ENCODE assay signal across 19 cellular contexts in the genomic region with DNA sequence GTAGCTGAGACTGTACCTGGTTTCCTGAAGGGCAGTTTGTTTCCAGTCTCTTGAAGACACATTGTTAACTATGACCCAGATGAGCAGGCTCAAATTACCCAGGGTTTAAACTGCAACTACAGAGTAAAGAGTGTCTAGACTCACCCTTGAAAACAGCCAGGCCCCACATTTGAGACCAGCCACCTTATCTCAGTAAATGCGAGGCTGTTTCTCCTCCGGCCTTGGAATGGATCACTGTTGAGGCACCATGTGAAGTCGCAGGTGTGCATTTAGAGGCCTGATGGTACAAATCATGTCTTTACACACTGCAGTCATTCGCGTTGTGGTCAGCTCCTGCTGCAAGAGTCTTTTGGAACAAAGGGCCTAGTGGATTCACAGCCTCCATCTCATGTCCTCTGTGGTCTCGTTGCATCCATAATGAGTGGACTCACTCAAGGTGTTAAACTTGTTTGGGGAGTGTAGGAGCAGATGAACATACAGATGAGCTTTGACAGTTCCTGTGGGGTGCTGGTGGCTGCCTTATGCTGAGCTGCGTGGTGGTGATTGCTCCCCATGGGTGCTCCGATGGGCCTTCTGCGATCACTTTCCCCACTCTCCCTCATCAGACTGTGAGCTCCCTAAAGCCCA.
"Had no signal": no experiment of that assay in that cellular context is flagged by ENCODE, and none has a peak within 500 bp of the region (broad histone marks: within the 10 kb centered on the region; RNA-seq: fewer than 3 reads in every experiment).

No MANE protein-coding gene starts in this region.

- H3K4me3 ChIP-seq: left ventricle myocardium inferior, transverse colon had no signal

- H3K9me3 Mint-ChIP-seq: activated CD4-positive, alpha-beta memory T cell treated with anti-CD3 and anti-CD28 coated beads, Interleukin-2, amount 10 ng/mL, durations not matched to agents 7 days and 5 days; activated naive CD8-positive, alpha-beta T cell treated with anti-CD3 and anti-CD28 coated beads, Interleukin-2, amount 50 U/mL, for 24 hours; activated T-cell treated with anti-CD3 and anti-CD28 coated beads, Interleukin-2, amount 50 U/mL, for 72 hours; immature natural killer cell; mesothelial cell of epicardium; natural killer cell; T-helper 1 cell treated with Interleukin-12 subunit alpha and Interleukin-12 subunit beta and Interleukin-4 antibody, amounts not matched to agents 30 μg/mL and 1 μg/mL, for 36 hours had no signal

- H3K27ac Mint-ChIP-seq: activated CD4-positive, alpha-beta memory T cell treated with anti-CD3 and anti-CD28 coated beads, Interleukin-2, amount 10 ng/mL, durations not matched to agents 7 days and 5 days; activated naive CD8-positive, alpha-beta T cell treated with anti-CD3 and anti-CD28 coated beads, Interleukin-2, amount 50 U/mL, for 24 hours; immature natural killer cell; mesothelial cell of epicardium; natural killer cell; progenitor cell of endocrine pancreas; T-helper 1 cell treated with Interleukin-12 subunit alpha and Interleukin-12 subunit beta and Interleukin-4 antibody, amounts not matched to agents 30 μg/mL and 1 μg/mL, for 36 hours had no signal

- H3K27ac ChIP-seq: epithelial cell of prostate, left ventricle myocardium inferior, transverse colon had no signal

- H3K36me3 ChIP-seq: left ventricle myocardium inferior, transverse colon had no signal

- ATAC-seq: activated naive CD8-positive, alpha-beta T cell treated with anti-CD3 and anti-CD28 coated beads, Interleukin-2, amount 50 U/mL, for 24 hours; activated T-cell treated with anti-CD3 and anti-CD28 coated beads, Interleukin-2, amount 50 U/mL, for 72 hours; natural killer cell had no signal

- H3K36me3 Mint-ChIP-seq: immature natural killer cell, mesothelial cell of epicardium, natural killer cell had no signal

- H3K27me3 ChIP-seq: transverse colon had no signal

- DNase-seq: activated CD4-positive, alpha-beta memory T cell treated with anti-CD3 and anti-CD28 coated beads, Interleukin-2, amount 10 ng/mL, durations not matched to agents 7 days and 5 days; activated CD4-positive, alpha-beta T cell treated with anti-CD3 and anti-CD28 coated beads for 48 hours; activated CD4-positive, CD25-positive, alpha-beta regulatory T cell; activated gamma-delta T cell; activated naive CD4-positive, alpha-beta T cell treated with anti-CD3 and anti-CD28 coated beads, Interleukin-2, amount 50 U/mL, for 16 hours; activated naive CD8-positive, alpha-beta T cell treated with anti-CD3 and anti-CD28 coated beads, Interleukin-2, amount 50 U/mL, for 24 hours; activated T-cell treated with anti-CD3 and anti-CD28 coated beads, Interleukin-2, amount 50 U/mL, for 72 hours; cerebellar nuclear complex; cortex of kidney; immature natural killer cell; left ventricle myocardium inferior; natural killer cell; stimulated activated CD4-positive, alpha-beta T cell treated with anti-CD3 and anti-CD28 coated beads, Interleukin-12 subunit alpha, Interleukin-12 subunit beta, amount 100 ng/mL, for 4 hours; T1000; transverse colon had no signal

- H3K4me3 Mint-ChIP-seq: activated CD4-positive, alpha-beta memory T cell treated with anti-CD3 and anti-CD28 coated beads, Interleukin-2, amount 10 ng/mL, durations not matched to agents 7 days and 5 days; activated naive CD8-positive, alpha-beta T cell treated with anti-CD3 and anti-CD28 coated beads, Interleukin-2, amount 50 U/mL, for 24 hours; activated T-cell treated with anti-CD3 and anti-CD28 coated beads, Interleukin-2, amount 50 U/mL, for 72 hours; immature natural killer cell; mesothelial cell of epicardium; natural killer cell; T-helper 1 cell treated with Interleukin-12 subunit alpha and Interleukin-12 subunit beta and Interleukin-4 antibody, amounts not matched to agents 30 μg/mL and 1 μg/mL, for 36 hours had no signal

- H3K9me3 ChIP-seq: left ventricle myocardium inferior, transverse colon had no signal

- H3K27me3 Mint-ChIP-seq: activated naive CD8-positive, alpha-beta T cell treated with anti-CD3 and anti-CD28 coated beads, Interleukin-2, amount 50 U/mL, for 24 hours; progenitor cell of endocrine pancreas had no signal
